33 cellular contexts compared by ENCODE assay signal in genomic region chr1:210010161-210010560, GRCh38.
"Had no signal": no experiment of that assay in that cellular context is flagged by ENCODE, and none has a peak within 500 bp of the region (broad histone marks: within the 10 kb centered on the region; RNA-seq: fewer than 3 reads in every experiment).

No MANE protein-coding gene starts in this region.

- FAIRE-seq: astrocyte, bronchial epithelial cell, colon had no signal

- ATAC-seq: activated naive CD4-positive, alpha-beta T cell treated with anti-CD3 and anti-CD28 coated beads, Interleukin-2, amount 50 U/mL, for 72 hours; activated naive CD8-positive, alpha-beta T cell treated with anti-CD3 and anti-CD28 coated beads, Interleukin-2, amount 50 U/mL, for 24 hours; activated T-cell treated with anti-CD3 and anti-CD28 coated beads, Interleukin-2, amount 50 U/mL, for 72 hours; activated T-helper 17 cell treated with anti-CD3 and anti-CD28 coated beads, Interleukin-2, amount 50 U/mL, for 72 hours; body of pancreas had no signal

- H3K4me3 ChIP-seq: adrenal gland, ascending aorta, body of pancreas, breast epithelium, cardiac muscle cell, colonic mucosa had no signal

- H3K9me3 ChIP-seq: adrenal gland, ascending aorta, body of pancreas, breast epithelium, colonic mucosa had no signal

- H3K36me3 ChIP-seq: adrenal gland, ascending aorta, brain microvascular endothelial cell, breast epithelium, cardiac muscle cell, colonic mucosa had no signal

- DNase-seq: activated effector memory CD4-positive, alpha-beta T cell treated with anti-CD3 and anti-CD28 coated beads, Interleukin-2, amount 50 U/mL, for 16 hours; activated effector memory CD4-positive, alpha-beta T cell treated with Interleukin-2 at 50 U/mL for 16 hours; activated gamma-delta T cell; activated gamma-delta T cell treated with Interleukin-2 at 50 U/mL for 16 hours; activated naive CD4-positive, alpha-beta T cell; activated naive CD4-positive, alpha-beta T cell treated with anti-CD3 and anti-CD28 coated beads for 36 hours; activated naive CD4-positive, alpha-beta T cell treated with anti-CD3 and anti-CD28 coated beads, Interleukin-2, amount 10 ng/mL, durations not matched to agents 7 days and 5 days; activated naive CD4-positive, alpha-beta T cell treated with anti-CD3 and anti-CD28 coated beads, Interleukin-2, amount 50 U/mL, for 16 hours; activated naive CD4-positive, alpha-beta T cell treated with Interleukin-2 at 50 U/mL for 16 hours; activated naive CD8-positive, alpha-beta T cell treated with anti-CD3 and anti-CD28 coated beads for 36 hours; activated naive CD8-positive, alpha-beta T cell treated with anti-CD3 and anti-CD28 coated beads, Interleukin-2, amount 10 ng/mL, durations not matched to agents 7 days and 5 days; activated naive CD8-positive, alpha-beta T cell treated with anti-CD3 and anti-CD28 coated beads, Interleukin-2, amount 50 U/mL, for 24 hours; activated T-cell treated with anti-CD3 and anti-CD28 coated beads, Interleukin-2, amount 50 U/mL, for 48 hours; activated T-cell treated with anti-CD3 and anti-CD28 coated beads, Interleukin-2, amount 50 U/mL, for 72 hours; adrenal gland; amniotic stem cell; amygdala; anterior cingulate cortex; aorta; body of pancreas; brain microvascular endothelial cell; caudate nucleus; central memory CD4-positive, alpha-beta T cell; cerebellar nuclear complex; colonic mucosa had no signal

- H3K27ac ChIP-seq: adrenal gland, ascending aorta, body of pancreas, brain microvascular endothelial cell, breast epithelium, cardiac muscle cell, colonic mucosa had no signal

- H3K4me1 ChIP-seq: adrenal gland, ascending aorta, body of pancreas, breast epithelium, colonic mucosa had no signal
